In the genomic region with DNA sequence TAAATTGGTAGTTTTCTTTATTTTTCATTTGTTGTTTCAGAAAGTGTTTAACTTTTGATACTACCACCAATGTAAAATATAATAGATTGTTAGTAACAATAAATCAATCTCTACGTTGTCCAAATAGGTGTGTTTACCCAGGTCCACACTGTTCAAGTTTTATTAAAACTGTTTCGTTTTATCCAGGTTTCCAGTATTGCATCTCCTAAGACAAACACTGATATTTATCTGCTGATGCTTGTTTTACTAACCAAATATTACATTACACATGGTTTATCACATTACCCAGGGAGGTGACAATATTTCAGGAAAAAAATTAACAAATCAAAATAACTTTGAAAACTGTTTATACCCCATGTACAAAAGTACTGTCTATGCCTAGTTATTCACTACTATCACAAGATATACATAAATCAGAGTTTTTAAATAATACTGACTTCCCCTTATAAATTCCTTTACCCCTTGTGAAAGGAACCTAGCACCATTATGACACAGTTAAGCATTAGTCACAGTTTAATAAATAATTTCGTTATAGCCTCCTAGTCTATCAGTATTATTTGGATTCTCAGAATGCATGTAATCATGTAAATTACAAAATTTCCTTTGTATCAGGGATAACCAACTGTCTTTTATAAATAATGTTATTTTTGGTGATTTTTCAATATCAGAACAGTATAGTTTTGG, we compare ENCODE assay signal across 22 cellular contexts.
"Had no signal": no experiment of that assay in that cellular context is flagged by ENCODE, and none has a peak within 500 bp of the region (broad histone marks: within the 10 kb centered on the region; RNA-seq: fewer than 3 reads in every experiment).

No MANE protein-coding gene starts in this region.

- H3K4me3 Mint-ChIP-seq: effector memory CD8-positive, alpha-beta T cell; naive thymus-derived CD8-positive, alpha-beta T cell; nephron progenitor cell; stimulated activated memory B cell treated with anti-CD40 and anti-IgM and Interleukin-4, amounts not matched to agents 10 μg/mL and 1 μg/mL and 100 μg/mL, for 72 hours; type B pancreatic cell had no signal

- H3K27me3 ChIP-seq: gastrocnemius medialis, spleen, testis, tibial artery had no signal

- ATAC-seq: effector memory CD8-positive, alpha-beta T cell; gastrocnemius medialis; left cardiac atrium; lower lobe of right lung; naive thymus-derived CD8-positive, alpha-beta T cell; right cardiac atrium; stimulated activated memory B cell treated with anti-CD40 and anti-IgM and Interleukin-4, amounts not matched to agents 10 μg/mL and 1 μg/mL and 100 μg/mL, for 72 hours; stimulated activated naive CD8-positive, alpha-beta T cell treated with anti-CD3 and anti-CD28 coated beads, Interleukin-15, Interleukin-2, amounts not matched to agents 100 U/mL and 50 U/mL, for 24 hours had no signal

- FAIRE-seq: kidney had no signal

- H3K9me3 ChIP-seq: gastrocnemius medialis, lower lobe of right lung, prostate gland, testis, tibial artery had no signal

- H3K4me3 ChIP-seq: gastrocnemius medialis, left ventricle myocardium inferior, lower lobe of right lung, prostate gland, skin epidermis, spleen, testis, tibial artery had no signal

- H3K27ac Mint-ChIP-seq: effector memory CD8-positive, alpha-beta T cell; nephron progenitor cell; stimulated activated memory B cell treated with anti-CD40 and anti-IgM and Interleukin-4, amounts not matched to agents 10 μg/mL and 1 μg/mL and 100 μg/mL, for 72 hours; type B pancreatic cell had no signal

- H3K4me1 Mint-ChIP-seq: nephron progenitor cell had no signal

- H3K4me1 ChIP-seq: lower lobe of right lung, prostate gland, testis had no signal

- H3K27ac ChIP-seq: gastrocnemius medialis, left ventricle myocardium inferior, lower lobe of right lung, prostate gland, skin epidermis, testis, tibial artery had no signal

- H3K27me3 Mint-ChIP-seq: effector memory CD8-positive, alpha-beta T cell; naive thymus-derived CD8-positive, alpha-beta T cell; stimulated activated memory B cell treated with anti-CD40 and anti-IgM and Interleukin-4, amounts not matched to agents 10 μg/mL and 1 μg/mL and 100 μg/mL, for 72 hours; type B pancreatic cell had no signal

- H3K36me3 ChIP-seq: gastrocnemius medialis, lower lobe of right lung, prostate gland had no signal

- DNase-seq: cortex of kidney; effector memory CD8-positive, alpha-beta T cell; gastrocnemius medialis; head of caudate nucleus; kidney; left cardiac atrium; left ventricle myocardium inferior; lower lobe of right lung; naive thymus-derived CD8-positive, alpha-beta T cell; nephron progenitor cell; nucleus accumbens; right cardiac atrium; spleen; stimulated activated CD4-positive, alpha-beta T cell treated with anti-CD3 and anti-CD28 coated beads, Interleukin-4, amount 100 ng/mL, for 4 hours; stimulated activated naive CD8-positive, alpha-beta T cell treated with anti-CD3 and anti-CD28 coated beads, Interleukin-15, Interleukin-2, amounts not matched to agents 100 U/mL and 50 U/mL, for 24 hours; substantia nigra; testis; tibial artery had no signal

- H3K9me3 Mint-ChIP-seq: effector memory CD8-positive, alpha-beta T cell; nephron progenitor cell had no signal
